Comparison of ENCODE assay signal across 1 cellular context in the genomic region with DNA sequence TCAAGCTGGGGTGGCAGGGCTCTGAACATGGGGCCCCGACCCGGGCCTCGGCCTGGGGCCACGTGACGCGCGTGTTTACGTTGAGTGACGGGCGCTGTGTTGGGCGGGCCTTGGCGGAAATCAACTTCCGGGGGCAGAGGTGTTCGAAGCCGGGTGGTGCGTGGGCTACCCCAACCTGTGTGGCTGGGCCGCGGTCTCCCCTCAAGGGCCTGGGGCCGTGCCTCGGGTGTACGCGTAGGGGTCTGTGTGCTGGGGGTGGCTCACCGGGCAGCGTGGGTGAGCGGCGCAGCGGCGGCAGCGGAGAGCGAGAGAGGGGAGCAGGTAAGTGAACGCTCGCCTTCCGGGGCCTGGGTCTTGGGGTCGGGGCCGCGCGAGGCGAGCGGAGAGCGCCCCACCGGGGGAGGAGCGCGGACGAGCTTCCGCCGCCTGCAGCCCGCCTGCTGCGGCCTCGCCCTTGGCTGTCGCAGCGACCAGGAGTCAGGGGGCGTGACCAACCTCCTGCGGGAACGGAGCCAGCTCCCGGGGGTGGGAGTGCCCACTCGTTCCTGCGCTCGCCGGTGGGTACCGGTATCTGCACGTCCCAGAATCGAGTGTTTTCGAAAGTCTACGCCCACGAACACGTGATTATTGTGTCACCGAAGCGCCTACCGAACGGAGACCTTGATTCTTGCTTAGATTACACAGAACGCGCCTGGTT.
A peak's percentile ranks its signal among the peaks of the same experiment; 100 is the strongest.
TF ChIP-seq lines count a peak whose summit lies in the region.

A gene with protein sequence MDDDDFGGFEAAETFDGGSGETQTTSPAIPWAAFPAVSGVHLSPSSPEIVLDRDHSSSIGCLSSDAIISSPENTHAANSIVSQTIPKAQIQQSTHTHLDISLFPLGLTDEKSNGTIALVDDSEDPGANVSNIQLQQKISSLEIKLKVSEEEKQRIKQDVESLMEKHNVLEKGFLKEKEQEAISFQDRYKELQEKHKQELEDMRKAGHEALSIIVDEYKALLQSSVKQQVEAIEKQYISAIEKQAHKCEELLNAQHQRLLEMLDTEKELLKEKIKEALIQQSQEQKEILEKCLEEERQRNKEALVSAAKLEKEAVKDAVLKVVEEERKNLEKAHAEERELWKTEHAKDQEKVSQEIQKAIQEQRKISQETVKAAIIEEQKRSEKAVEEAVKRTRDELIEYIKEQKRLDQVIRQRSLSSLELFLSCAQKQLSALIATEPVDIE (plus strand): TSS at position 136 of the 697 bp plus-strand sequence. CDS start 66,760 bp downstream, outside the sequence.

TF ChIP-seq in K562, 482 proteins besides CTCF, POLR2A, EP300 and RAD21 (continued from another document and continues in another):
- TF ChIP-seq, protein P1, sequence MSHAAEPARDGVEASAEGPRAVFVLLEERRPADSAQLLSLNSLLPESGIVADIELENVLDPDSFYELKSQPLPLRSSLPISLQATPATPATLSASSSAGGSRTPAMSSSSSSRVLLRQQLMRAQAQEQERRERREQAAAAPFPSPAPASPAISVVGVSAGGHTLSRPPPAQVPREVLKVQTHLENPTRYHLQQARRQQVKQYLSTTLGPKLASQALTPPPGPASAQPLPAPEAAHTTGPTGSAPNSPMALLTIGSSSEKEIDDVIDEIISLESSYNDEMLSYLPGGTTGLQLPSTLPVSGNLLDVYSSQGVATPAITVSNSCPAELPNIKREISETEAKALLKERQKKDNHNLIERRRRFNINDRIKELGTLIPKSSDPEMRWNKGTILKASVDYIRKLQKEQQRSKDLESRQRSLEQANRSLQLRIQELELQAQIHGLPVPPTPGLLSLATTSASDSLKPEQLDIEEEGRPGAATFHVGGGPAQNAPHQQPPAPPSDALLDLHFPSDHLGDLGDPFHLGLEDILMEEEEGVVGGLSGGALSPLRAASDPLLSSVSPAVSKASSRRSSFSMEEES (CRISPR knock-in tag; IDR thresholded peaks at IDR 0.05), result peak; percentile 83
- TF ChIP-seq RBM17 (IDR thresholded peaks at IDR 0.05; ENCODE audit: borderline replicate concordance, low read depth, low read length), result no peak
- no peak for TF ChIP-seq XRCC3 (IDR thresholded peaks at IDR 0.05)
- TF ChIP-seq SMAD1 (IDR thresholded peaks at IDR 0.05; ENCODE audit: low read depth, low read length, partially characterized antibody), result peak; percentile 40
- TF ChIP-seq CBX2 (IDR thresholded peaks at IDR 0.05; ENCODE audit: insufficient read depth, low read length, poor library complexity, severe bottlenecking), result no peak
- TF ChIP-seq CBX3 (IDR thresholded peaks at IDR 0.05; ENCODE audit: borderline replicate concordance in 1 of 2, low read length in 2 of 2), result no peak
- peak; percentile 44; the same call in 1 of the 2 replicates for TF ChIP-seq ZNF175 (CRISPR knock-in tag; IDR thresholded peaks at IDR 0.05; ENCODE audit: low read depth)
- TF ChIP-seq ZBTB17 (CRISPR knock-in tag; IDR thresholded peaks at IDR 0.05), result no peak
- no peak; the same call in 1 of the 2 replicates for TF ChIP-seq ATF1 (CRISPR knock-in tag; IDR thresholded peaks at IDR 0.05)
- peak; percentile 94 for TF ChIP-seq ATF1 (tag; IDR thresholded peaks at IDR 0.05)
- TF ChIP-seq POLR3G (IDR thresholded peaks at IDR 0.05; ENCODE audit: extremely low read depth, insufficient read length, insufficient replicate concordance), result no peak
- TF ChIP-seq ZNF76 (CRISPR knock-in tag; IDR thresholded peaks at IDR 0.05; ENCODE audit: borderline replicate concordance), result no peak
- TF ChIP-seq, protein P2, sequence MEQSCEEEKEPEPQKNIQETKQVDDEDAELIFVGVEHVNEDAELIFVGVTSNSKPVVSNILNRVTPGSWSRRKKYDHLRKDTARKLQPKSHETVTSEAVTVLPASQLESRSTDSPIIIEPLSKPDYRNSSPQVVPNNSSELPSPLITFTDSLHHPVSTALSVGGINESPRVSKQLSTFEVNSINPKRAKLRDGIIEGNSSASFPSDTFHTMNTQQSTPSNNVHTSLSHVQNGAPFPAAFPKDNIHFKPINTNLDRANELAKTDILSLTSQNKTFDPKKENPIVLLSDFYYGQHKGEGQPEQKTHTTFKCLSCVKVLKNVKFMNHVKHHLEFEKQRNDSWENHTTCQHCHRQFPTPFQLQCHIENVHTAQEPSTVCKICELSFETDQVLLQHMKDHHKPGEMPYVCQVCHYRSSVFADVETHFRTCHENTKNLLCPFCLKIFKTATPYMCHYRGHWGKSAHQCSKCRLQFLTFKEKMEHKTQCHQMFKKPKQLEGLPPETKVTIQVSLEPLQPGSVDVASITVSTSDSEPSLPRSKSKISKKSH (CRISPR knock-in tag; IDR thresholded peaks at IDR 0.05), result no peak
- peak; percentile 83 for TF ChIP-seq LEF1 (IDR thresholded peaks at IDR 0.05)
- peak; percentile 50 for TF ChIP-seq CHD1 (IDR thresholded peaks at IDR 0.05; ENCODE audit: low read length)
- peak; percentile 67; the same call in 1 of the 2 replicates for TF ChIP-seq FOXJ3 (CRISPR knock-in tag; IDR thresholded peaks at IDR 0.05)
- TF ChIP-seq, protein P3, sequence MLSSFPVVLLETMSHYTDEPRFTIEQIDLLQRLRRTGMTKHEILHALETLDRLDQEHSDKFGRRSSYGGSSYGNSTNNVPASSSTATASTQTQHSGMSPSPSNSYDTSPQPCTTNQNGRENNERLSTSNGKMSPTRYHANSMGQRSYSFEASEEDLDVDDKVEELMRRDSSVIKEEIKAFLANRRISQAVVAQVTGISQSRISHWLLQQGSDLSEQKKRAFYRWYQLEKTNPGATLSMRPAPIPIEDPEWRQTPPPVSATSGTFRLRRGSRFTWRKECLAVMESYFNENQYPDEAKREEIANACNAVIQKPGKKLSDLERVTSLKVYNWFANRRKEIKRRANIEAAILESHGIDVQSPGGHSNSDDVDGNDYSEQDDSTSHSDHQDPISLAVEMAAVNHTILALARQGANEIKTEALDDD (IDR thresholded peaks at IDR 0.05), result no peak
- 0 out of 2 replicates have a peak, but pooled peaks have one; percentile 44 for TF ChIP-seq LARP7 (IDR thresholded peaks at IDR 0.05)
- 0 out of 2 replicates have a peak, but pooled peaks have one; percentile 5 for TF ChIP-seq OTX1 (CRISPR knock-in tag; IDR thresholded peaks at IDR 0.05)
- TF ChIP-seq BACH1 (tag; IDR thresholded peaks at IDR 0.05), result no peak; the same call in 1 of the 2 replicates
- TF ChIP-seq TBL1XR1 (IDR thresholded peaks at IDR 0.05; ENCODE audit: low read length in 2 of 2), result 0 out of 4 replicates have a peak, but pooled peaks of 1 of the 2 experiments have one; percentile 11
- TF ChIP-seq, protein P4, sequence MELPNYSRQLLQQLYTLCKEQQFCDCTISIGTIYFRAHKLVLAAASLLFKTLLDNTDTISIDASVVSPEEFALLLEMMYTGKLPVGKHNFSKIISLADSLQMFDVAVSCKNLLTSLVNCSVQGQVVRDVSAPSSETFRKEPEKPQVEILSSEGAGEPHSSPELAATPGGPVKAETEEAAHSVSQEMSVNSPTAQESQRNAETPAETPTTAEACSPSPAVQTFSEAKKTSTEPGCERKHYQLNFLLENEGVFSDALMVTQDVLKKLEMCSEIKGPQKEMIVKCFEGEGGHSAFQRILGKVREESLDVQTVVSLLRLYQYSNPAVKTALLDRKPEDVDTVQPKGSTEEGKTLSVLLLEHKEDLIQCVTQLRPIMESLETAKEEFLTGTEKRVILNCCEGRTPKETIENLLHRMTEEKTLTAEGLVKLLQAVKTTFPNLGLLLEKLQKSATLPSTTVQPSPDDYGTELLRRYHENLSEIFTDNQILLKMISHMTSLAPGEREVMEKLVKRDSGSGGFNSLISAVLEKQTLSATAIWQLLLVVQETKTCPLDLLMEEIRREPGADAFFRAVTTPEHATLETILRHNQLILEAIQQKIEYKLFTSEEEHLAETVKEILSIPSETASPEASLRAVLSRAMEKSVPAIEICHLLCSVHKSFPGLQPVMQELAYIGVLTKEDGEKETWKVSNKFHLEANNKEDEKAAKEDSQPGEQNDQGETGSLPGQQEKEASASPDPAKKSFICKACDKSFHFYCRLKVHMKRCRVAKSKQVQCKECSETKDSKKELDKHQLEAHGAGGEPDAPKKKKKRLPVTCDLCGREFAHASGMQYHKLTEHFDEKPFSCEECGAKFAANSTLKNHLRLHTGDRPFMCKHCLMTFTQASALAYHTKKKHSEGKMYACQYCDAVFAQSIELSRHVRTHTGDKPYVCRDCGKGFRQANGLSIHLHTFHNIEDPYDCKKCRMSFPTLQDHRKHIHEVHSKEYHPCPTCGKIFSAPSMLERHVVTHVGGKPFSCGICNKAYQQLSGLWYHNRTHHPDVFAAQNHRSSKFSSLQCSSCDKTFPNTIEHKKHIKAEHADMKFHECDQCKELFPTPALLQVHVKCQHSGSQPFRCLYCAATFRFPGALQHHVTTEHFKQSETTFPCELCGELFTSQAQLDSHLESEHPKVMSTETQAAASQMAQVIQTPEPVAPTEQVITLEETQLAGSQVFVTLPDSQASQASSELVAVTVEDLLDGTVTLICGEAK (IDR thresholded peaks at IDR 0.05), result peak; percentile 89
- TF ChIP-seq, protein P4 (CRISPR knock-in tag; IDR thresholded peaks at IDR 0.05), result no peak
- TF ChIP-seq, protein P5, sequence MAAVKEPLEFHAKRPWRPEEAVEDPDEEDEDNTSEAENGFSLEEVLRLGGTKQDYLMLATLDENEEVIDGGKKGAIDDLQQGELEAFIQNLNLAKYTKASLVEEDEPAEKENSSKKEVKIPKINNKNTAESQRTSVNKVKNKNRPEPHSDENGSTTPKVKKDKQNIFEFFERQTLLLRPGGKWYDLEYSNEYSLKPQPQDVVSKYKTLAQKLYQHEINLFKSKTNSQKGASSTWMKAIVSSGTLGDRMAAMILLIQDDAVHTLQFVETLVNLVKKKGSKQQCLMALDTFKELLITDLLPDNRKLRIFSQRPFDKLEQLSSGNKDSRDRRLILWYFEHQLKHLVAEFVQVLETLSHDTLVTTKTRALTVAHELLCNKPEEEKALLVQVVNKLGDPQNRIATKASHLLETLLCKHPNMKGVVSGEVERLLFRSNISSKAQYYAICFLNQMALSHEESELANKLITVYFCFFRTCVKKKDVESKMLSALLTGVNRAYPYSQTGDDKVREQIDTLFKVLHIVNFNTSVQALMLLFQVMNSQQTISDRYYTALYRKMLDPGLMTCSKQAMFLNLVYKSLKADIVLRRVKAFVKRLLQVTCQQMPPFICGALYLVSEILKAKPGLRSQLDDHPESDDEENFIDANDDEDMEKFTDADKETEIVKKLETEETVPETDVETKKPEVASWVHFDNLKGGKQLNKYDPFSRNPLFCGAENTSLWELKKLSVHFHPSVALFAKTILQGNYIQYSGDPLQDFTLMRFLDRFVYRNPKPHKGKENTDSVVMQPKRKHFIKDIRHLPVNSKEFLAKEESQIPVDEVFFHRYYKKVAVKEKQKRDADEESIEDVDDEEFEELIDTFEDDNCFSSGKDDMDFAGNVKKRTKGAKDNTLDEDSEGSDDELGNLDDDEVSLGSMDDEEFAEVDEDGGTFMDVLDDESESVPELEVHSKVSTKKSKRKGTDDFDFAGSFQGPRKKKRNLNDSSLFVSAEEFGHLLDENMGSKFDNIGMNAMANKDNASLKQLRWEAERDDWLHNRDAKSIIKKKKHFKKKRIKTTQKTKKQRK (IDR thresholded peaks at IDR 0.05; ENCODE audit: borderline replicate concordance, low read depth, low read length), result no peak
- no peak for TF ChIP-seq FOS (IDR thresholded peaks at IDR 0.05; ENCODE audit: extremely low read depth, insufficient read length)
- TF ChIP-seq, protein P6, sequence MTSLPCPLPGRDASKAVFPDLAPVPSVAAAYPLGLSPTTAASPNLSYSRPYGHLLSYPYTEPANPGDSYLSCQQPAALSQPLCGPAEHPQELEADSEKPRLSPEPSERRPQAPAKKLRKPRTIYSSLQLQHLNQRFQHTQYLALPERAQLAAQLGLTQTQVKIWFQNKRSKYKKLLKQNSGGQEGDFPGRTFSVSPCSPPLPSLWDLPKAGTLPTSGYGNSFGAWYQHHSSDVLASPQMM (CRISPR knock-in tag; IDR thresholded peaks at IDR 0.05), result no peak
- TF ChIP-seq RBM25 (IDR thresholded peaks at IDR 0.05; ENCODE audit: low read depth, low read length, severe bottlenecking), result peak; percentile 23
- TF ChIP-seq, protein P7, sequence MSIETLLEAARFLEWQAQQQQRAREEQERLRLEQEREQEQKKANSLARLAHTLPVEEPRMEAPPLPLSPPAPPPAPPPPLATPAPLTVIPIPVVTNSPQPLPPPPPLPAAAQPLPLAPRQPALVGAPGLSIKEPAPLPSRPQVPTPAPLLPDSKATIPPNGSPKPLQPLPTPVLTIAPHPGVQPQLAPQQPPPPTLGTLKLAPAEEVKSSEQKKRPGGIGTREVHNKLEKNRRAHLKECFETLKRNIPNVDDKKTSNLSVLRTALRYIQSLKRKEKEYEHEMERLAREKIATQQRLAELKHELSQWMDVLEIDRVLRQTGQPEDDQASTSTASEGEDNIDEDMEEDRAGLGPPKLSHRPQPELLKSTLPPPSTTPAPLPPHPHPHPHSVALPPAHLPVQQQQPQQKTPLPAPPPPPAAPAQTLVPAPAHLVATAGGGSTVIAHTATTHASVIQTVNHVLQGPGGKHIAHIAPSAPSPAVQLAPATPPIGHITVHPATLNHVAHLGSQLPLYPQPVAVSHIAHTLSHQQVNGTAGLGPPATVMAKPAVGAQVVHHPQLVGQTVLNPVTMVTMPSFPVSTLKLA (conservative IDR thresholded peaks at IDR 0.05), result peak; percentile 97 to 98
- no peak for TF ChIP-seq SIRT6 (IDR thresholded peaks at IDR 0.05; ENCODE audit: low read depth, low read length)
- TF ChIP-seq JUNB (CRISPR knock-in tag; conservative IDR thresholded peaks at IDR 0.05), result no peak
- TF ChIP-seq, protein P8, sequence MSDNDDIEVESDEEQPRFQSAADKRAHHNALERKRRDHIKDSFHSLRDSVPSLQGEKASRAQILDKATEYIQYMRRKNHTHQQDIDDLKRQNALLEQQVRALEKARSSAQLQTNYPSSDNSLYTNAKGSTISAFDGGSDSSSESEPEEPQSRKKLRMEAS (CRISPR knock-in tag; IDR thresholded peaks at IDR 0.05), result peak; percentile 82
- TF ChIP-seq ZNF384 (IDR thresholded peaks at IDR 0.05; ENCODE audit: low read depth, low read length), result no peak
- no peak for TF ChIP-seq ZNF707 (CRISPR knock-in tag; conservative IDR thresholded peaks at IDR 0.05)
- TF ChIP-seq U2AF2 (optimal IDR thresholded peaks at IDR 0.05; ENCODE audit: low read depth, low read length), result no peak
